In genomic region chr3:152830245-152830644, GRCh38 we compare ENCODE assay signal across 17 cellular contexts. TPM values are rescaled to one million over a fixed set of nuclear protein-coding genes. Genes with fewer than 3 reads are reported as not detected.
A peak's percentile ranks its signal among the peaks of the same experiment; 100 is the strongest.
DNase-seq lines count a peak whose midpoint lies in the region; ATAC-seq, FAIRE-seq and TF ChIP-seq lines count a peak whose summit lies in the region.
"Had no signal": no experiment of that assay in that cellular context is flagged by ENCODE, and none has a peak within 500 bp of the region (broad histone marks: within the 10 kb centered on the region; RNA-seq: fewer than 3 reads in every experiment).

No MANE protein-coding gene starts in this region.

- no peak for TF ChIP-seq RAD21 in HCT116 (IDR thresholded peaks at IDR 0.05; ENCODE audit: low read depth)

- H3K4me1 ChIP-seq in HCT116 (ENCODE audit: control insufficient read depth in 1 of 2, insufficient read depth in 2 of 2, low read length in 2 of 2) = peaks cover 0 to 16% of the 10 kb centered on the region in 2 experiments; a peak in 2 of 4 replicates

- H3K9me3 ChIP-seq in HCT116 (ENCODE audit: control insufficient read depth in 1 of 2, insufficient read depth in 1 of 2, low read depth in 1 of 2, low read length in 2 of 2) = no peaks in the 10 kb centered on the region
- H3K9me3 ChIP-seq: Caco-2, HAP-1 had no signal

- no TSS peak for BruUV-seq in HCT116 (replicated peaks; lab: Mats Ljungman, UMichigan)

- TF ChIP-seq CTCF in HCT116 (IDR thresholded peaks at IDR 0.05 in 2 of 3, conservative IDR thresholded peaks at IDR 0.05 in 1 of 3; ENCODE audit: borderline replicate concordance in 1 of 3, insufficient read depth in 1 of 3, low read depth in 2 of 3, low read length in 2 of 3) (no peak), bronchial epithelial cell (IDR thresholded peaks at IDR 0.05; ENCODE audit: insufficient read depth, low read length, severe bottlenecking) (no peak)

- no peak for FAIRE-seq in bronchial epithelial cell (lab: Jason Lieb, UNC)
- FAIRE-seq: A204.1 had no signal

- H3K79me2 ChIP-seq in HCT116 (ENCODE audit: insufficient read depth, low read length) = no peaks in the 10 kb centered on the region

- H3K4me3 ChIP-seq in HCT116 (replicated peaks in 1 of 2; ENCODE audit: low read depth in 1 of 2, low read length in 2 of 2) (no peak overlapping the region), bronchial epithelial cell (ENCODE audit: low read depth, low read length) (no peak overlapping the region)
- H3K4me3 ChIP-seq: HAP-1 had no signal

- no peak overlapping the region for H3K9ac ChIP-seq in HCT116 (ENCODE audit: low read length)

- no peak overlapping the region for H3K4me2 ChIP-seq in HCT116 (ENCODE audit: low read length)

- no peaks in the 10 kb centered on the region for H4K20me1 ChIP-seq in HCT116 (ENCODE audit: insufficient read depth)

- intact Hi-C loops in HCT116 (cut with micrococcal nuclease) = no loop called here

- ATAC-seq in HCT116 (no peak), esophagus mucosa (peak; percentile 34), GM21515 (IDR thresholded peaks at IDR 0.05; ENCODE audit: unreplicated experiment) (no peak)

- no peak for TF ChIP-seq POLR2A in HCT116 (IDR thresholded peaks at IDR 0.05; ENCODE audit: borderline replicate concordance, extremely low read depth, insufficient read depth, insufficient read length)

- DNase-seq in HCT116 (ENCODE audit: low read depth, low spot score) (no peak), OCI-M1 (lab: John Stamatoyannopoulos, UW) (peak; percentile 30), bronchial epithelial cell (ENCODE audit: low read depth) (peak; percentile 27), NCI-H345 treated with DMSO at 0.1 percent for 48 hours (lab: John Stamatoyannopoulos, UW; ENCODE audit: unreplicated experiment) (no peak)
- DNase-seq in stimulated activated CD4-positive, alpha-beta T cell treated with anti-CD3 and anti-CD28 coated beads, Interleukin-4, amount 100 ng/mL, for 1 hour = no peak
- DNase-seq: ACHN; Caco-2; CD4-positive, alpha-beta T cell; DMS79 treated with DMSO at 0.1 percent for 48 hours; GF-D8 had no signal

- H3K27ac ChIP-seq in HCT116 (ENCODE audit: low read depth, low read length) = no peak overlapping the region
- H3K27ac ChIP-seq: C4-2B, HL-60 had no signal

- CTCF ChIA-PET in HCT116 (lab: Charles Lee) = no interaction called here

- RAD21 ChIA-PET in HCT116 (lab: Charles Lee; ENCODE audit: low non-redundant PET in 1 of 2, low total read pairs in 2 of 2, uncharacterized antibody in 2 of 2, unreplicated experiment in 2 of 2) = no interaction called here

- no peaks in the 10 kb centered on the region for H3K36me3 ChIP-seq in HCT116 (ENCODE audit: control insufficient read depth in 1 of 2, insufficient read depth in 2 of 2, low read length in 2 of 2)
- no peaks in the 10 kb centered on the region for H3K36me3 ChIP-seq in bronchial epithelial cell (ENCODE audit: control insufficient read depth, insufficient read depth, low read length)
- H3K36me3 ChIP-seq: HAP-1 had no signal

- no peaks in the 10 kb centered on the region for H3K9me2 ChIP-seq in HCT116 (ENCODE audit: insufficient read depth)

- POLR2A ChIA-PET in HCT116 (lab: Charles Lee) = no interaction called here

- no peaks in the 10 kb centered on the region for H3K27me3 ChIP-seq in HCT116 (ENCODE audit: insufficient read depth, low read length)
- no peaks in the 10 kb centered on the region for H3K27me3 ChIP-seq in bronchial epithelial cell (ENCODE audit: control insufficient read depth, insufficient read depth, low read length)

- no peak overlapping the region for H2AFZ ChIP-seq in HCT116 (ENCODE audit: low read depth, low read length, poor library complexity, severe bottlenecking)

TF ChIP-seq in HCT116, 20 proteins besides CTCF, POLR2A, EP300 and RAD21:
- TF ChIP-seq MAX (IDR thresholded peaks at IDR 0.05) = 0 out of 2 replicates have a peak, but pooled peaks have one; percentile 16
- TF ChIP-seq CEBPB (IDR thresholded peaks at IDR 0.05; ENCODE audit: low read depth) = no peak
TF ChIP-seq in HCT116: peak in this region for 1.

RNA-seq across cellular contexts. Expression of gene P2RY1, which starts 4.7 kb away (rescaled TPM):
- 1.7 TPM for total RNA-seq in HCT116 (2021; ENCODE audit: unreplicated experiment)
- 0.36 and 0.64 TPM in 2 replicates for polyA plus RNA-seq in HCT116 (2012)
- total RNA-seq in bronchial epithelial cell = 13.7 and 24.5 TPM in 2 replicates
- total RNA-seq in esophagus mucosa = 20.5 TPM
- polyA plus RNA-seq: BJ had no signal

Comparison
In these comparisons a context has a peak if more than half of its experiments do, and no peak if none do; other contexts are left out.
1. DNase-seq: peak in OCI-M1 (single experiment) and bronchial epithelial cell (single experiment); none in HCT116 (single experiment), NCI-H345 treated with DMSO at 0.1 percent for 48 hours (single experiment) and stimulated activated CD4-positive, alpha-beta T cell treated with anti-CD3 and anti-CD28 coated beads, Interleukin-4, amount 100 ng/mL, for 1 hour (single experiment).